In genomic region chr20:46649650-46649949, GRCh38 we compare ENCODE assay signal across 21 cellular contexts. TPM values are rescaled to one million over a fixed set of nuclear protein-coding genes. Genes with fewer than 3 reads are reported as not detected.
"Had no signal": no experiment of that assay in that cellular context is flagged by ENCODE, and none has a peak within 500 bp of the region (broad histone marks: within the 10 kb centered on the region; RNA-seq: fewer than 3 reads in every experiment).

No MANE protein-coding gene starts in this region.

- DNase-seq: cerebellar nuclear complex; colonic mucosa; effector memory CD8-positive, alpha-beta T cell; erythroblast; esophagus squamous epithelium; left cardiac atrium; left lung; mesenchymal stem cell; mucosa of descending colon; naive B cell; sigmoid colon; spleen; stimulated activated naive B cell treated with anti-CD40 and anti-IgM and Interleukin-4, amounts not matched to agents 10 μg/mL and 1 μg/mL and 100 μg/mL, for 72 hours; thyroid gland; trophoblast cell had no signal

- H3K4me3 ChIP-seq: colonic mucosa, esophagus squamous epithelium, left lung, mucosa of descending colon, prostate gland, right atrium auricular region, sigmoid colon, spleen, suprapubic skin, thyroid gland had no signal

- H3K27ac ChIP-seq: colonic mucosa, esophagus squamous epithelium, left lung, prostate gland, right atrium auricular region, sigmoid colon, spleen, suprapubic skin, thyroid gland had no signal

- H3K4me1 ChIP-seq: colonic mucosa, left lung, prostate gland, right atrium auricular region, spleen, thyroid gland had no signal

- H3K36me3 ChIP-seq: colonic mucosa, esophagus squamous epithelium, left lung, prostate gland, right atrium auricular region, sigmoid colon, spleen, suprapubic skin, thyroid gland had no signal

- ATAC-seq: effector memory CD8-positive, alpha-beta T cell; left cardiac atrium; left lung; mucosa of descending colon; natural killer cell treated with Interleukin-12 subunit alpha and Interleukin-12 subunit beta and Interleukin-15 and Interleukin-18, amount 100 ng/mL, for 72 hours; stimulated activated naive B cell treated with anti-CD40 and anti-IgM and Interleukin-4, amounts not matched to agents 10 μg/mL and 1 μg/mL and 100 μg/mL, for 72 hours had no signal

- H3K9me3 ChIP-seq: colonic mucosa, esophagus squamous epithelium, left lung, mucosa of descending colon, prostate gland, right atrium auricular region, sigmoid colon, spleen, suprapubic skin, thyroid gland had no signal

- H3K27me3 ChIP-seq: right atrium auricular region, thyroid gland had no signal

RNA-seq across cellular contexts. Expression of gene SLC13A3, which starts 1.7 kb away (rescaled TPM):
- total RNA-seq: lung microvascular endothelial cell had no signal

RNA-seq across cellular contexts. Expression of gene SLC2A10, which starts 59.8 kb away (rescaled TPM):
- polyA plus RNA-seq: keratinocyte had no signal
